ENCODE assay signal across 8 cellular contexts in genomic region chr22:50473855-50474671, GRCh38. TPM values are rescaled to one million over a fixed set of nuclear protein-coding genes. Genes with fewer than 3 reads are reported as not detected.
DNase-seq lines count a peak whose midpoint lies in the region; ATAC-seq and TF ChIP-seq lines count a peak whose summit lies in the region.

No MANE protein-coding gene starts in this region.

- no peak for TF ChIP-seq CTCF in Calu3 (IDR thresholded peaks at IDR 0.05; ENCODE audit: unreplicated experiment)

- H3K27ac ChIP-seq in skin epidermis, result peak overlapping the region; percentile 43 to 97 (median 88)

- no peaks in the 10 kb centered on the region for H3K9me3 ChIP-seq in iPS-15b (ENCODE audit: control insufficient read depth, insufficient read depth, low read length)

- DNase-seq in Calu3 (peak; percentile 44), LHCN-M2 (ENCODE audit: low read depth) (peak; percentile 29), SIG-M5 (lab: John Stamatoyannopoulos, UW) (no peak), medulla oblongata (ENCODE audit: extremely low spot score) (no peak)
- peak; percentile 67 for DNase-seq in activated naive CD8-positive, alpha-beta T cell treated with anti-CD3 and anti-CD28 coated beads, Interleukin-2, amount 10 ng/mL, durations not matched to agents 7 days and 5 days

- intact Hi-C loops in Calu3 (cut with micrococcal nuclease; ENCODE audit: unreplicated experiment), result no loop called here

- H3K4me1 ChIP-seq in iPS-15b (ENCODE audit: control insufficient read depth, insufficient read depth, low read length), result peaks cover 12% of the 10 kb centered on the region

- peaks cover under 1% of the 10 kb centered on the region for H3K27me3 Mint-ChIP-seq in Calu3 (ENCODE audit: unreplicated experiment)
- peaks cover 3% of the 10 kb centered on the region for H3K27me3 Mint-ChIP-seq in activated naive CD8-positive, alpha-beta T cell treated with anti-CD3 and anti-CD28 coated beads, Interleukin-2, amount 10 ng/mL, durations not matched to agents 7 days and 5 days

- CTCF ChIA-PET in Calu3 (lab: Charles Lee), result interaction anchor here (1.0 to 1.7 kb wide), 3 partner anchors 14 to 86 kb away, joined by 3 to 5 read pairs (median 4); no protein-coding TSS in a partner anchor

- H3K36me3 Mint-ChIP-seq in Calu3 (ENCODE audit: insufficient read depth, unreplicated experiment), result peaks cover 58% of the 10 kb centered on the region
- peaks cover 6% of the 10 kb centered on the region for H3K36me3 Mint-ChIP-seq in activated naive CD8-positive, alpha-beta T cell treated with anti-CD3 and anti-CD28 coated beads, Interleukin-2, amount 10 ng/mL, durations not matched to agents 7 days and 5 days

- H3K36me3 ChIP-seq in iPS-15b (ENCODE audit: control insufficient read depth, insufficient read depth, low read length), result peaks cover 14% of the 10 kb centered on the region

- POLR2A ChIA-PET in activated naive CD8-positive, alpha-beta T cell treated with anti-CD3 and anti-CD28 coated beads, Interleukin-2, amount 10 ng/mL, durations not matched to agents 7 days and 5 days (lab: Charles Lee), result interaction anchor here (0.7 to 2.3 kb wide), 9 partner anchors 8 to 53 kb away, joined by 3 to 12 read pairs (median 4); partner anchors contain the start of genes ADM2, LMF2, NCAPH2 and SCO2

- no peak for ATAC-seq in activated naive CD8-positive, alpha-beta T cell treated with anti-CD3 and anti-CD28 coated beads, Interleukin-2, amount 10 ng/mL, durations not matched to agents 7 days and 5 days (ENCODE audit: low read depth)
- ATAC-seq in GM21367 (IDR thresholded peaks at IDR 0.05; ENCODE audit: unreplicated experiment), result no peak

- H3K4me3 Mint-ChIP-seq in Calu3 (ENCODE audit: low read depth, unreplicated experiment), result peak overlapping the region; percentile 85
- peak overlapping the region; percentile 87 for H3K4me3 Mint-ChIP-seq in activated naive CD8-positive, alpha-beta T cell treated with anti-CD3 and anti-CD28 coated beads, Interleukin-2, amount 10 ng/mL, durations not matched to agents 7 days and 5 days

- no peaks in the 10 kb centered on the region for H3K27me3 ChIP-seq in iPS-15b (ENCODE audit: control insufficient read depth, insufficient read depth, low read length)

- H3K9me3 Mint-ChIP-seq in Calu3 (ENCODE audit: low read depth, unreplicated experiment), result no peaks in the 10 kb centered on the region
- no peaks in the 10 kb centered on the region for H3K9me3 Mint-ChIP-seq in activated naive CD8-positive, alpha-beta T cell treated with anti-CD3 and anti-CD28 coated beads, Interleukin-2, amount 10 ng/mL, durations not matched to agents 7 days and 5 days

- peak overlapping the region; percentile 57 for H3K27ac Mint-ChIP-seq in Calu3 (ENCODE audit: unreplicated experiment)
- H3K27ac Mint-ChIP-seq in activated naive CD8-positive, alpha-beta T cell treated with anti-CD3 and anti-CD28 coated beads, Interleukin-2, amount 10 ng/mL, durations not matched to agents 7 days and 5 days, result peak overlapping the region; percentile 92

- peak overlapping the region; percentile 41 for H3K9ac ChIP-seq in iPS-15b (ENCODE audit: low read depth, low read length)

- H3K4me3 ChIP-seq in iPS-15b (ENCODE audit: low read depth, low read length) (peak overlapping the region; percentile 60), skin epidermis (peak overlapping the region; percentile 49 to 94 (median 93))

- peaks cover 42% of the 10 kb centered on the region for H3K4me1 Mint-ChIP-seq in Calu3 (ENCODE audit: low read depth, unreplicated experiment)
- H3K4me1 Mint-ChIP-seq in activated naive CD8-positive, alpha-beta T cell treated with anti-CD3 and anti-CD28 coated beads, Interleukin-2, amount 10 ng/mL, durations not matched to agents 7 days and 5 days, result peaks cover 43% of the 10 kb centered on the region

- no TSS peak for BruUV-seq in Calu3 (replicated peaks; lab: Mats Ljungman, UMichigan)

RNA-seq across cellular contexts. Expression of gene SBF1, which starts 0.8 kb away (rescaled TPM):
- total RNA-seq in Calu3 (2022) (102 and 104 TPM in 2 replicates), LHCN-M2 (2014; rRNA removed) (69.2 and 76.2 TPM in 2 replicates)
- polyA plus RNA-seq in LHCN-M2 (2012), result 53.1 TPM
- 100 to 1,000 TPM; 211 to 221 TPM for total RNA-seq in activated naive CD8-positive, alpha-beta T cell treated with anti-CD3 and anti-CD28 coated beads, Interleukin-2, amount 10 ng/mL, durations not matched to agents 7 days and 5 days

RNA-seq across cellular contexts. Expression of gene ADM2, which starts 7.3 kb away (rescaled TPM):
- total RNA-seq in Calu3 (2022) (10.2 and 13.6 TPM in 2 replicates), LHCN-M2 (2014; rRNA removed) (not detected in 2 replicates)
- polyA plus RNA-seq in LHCN-M2 (2012), result 0.10 TPM
- 1 to 10 TPM; 6.5 to 6.7 TPM for total RNA-seq in activated naive CD8-positive, alpha-beta T cell treated with anti-CD3 and anti-CD28 coated beads, Interleukin-2, amount 10 ng/mL, durations not matched to agents 7 days and 5 days

RNA-seq across cellular contexts. Expression of gene MIOX, which starts 12.6 kb away (rescaled TPM):
- total RNA-seq in Calu3 (2022) (0.45 TPM in 1 of 2 replicates, not detected in the other), LHCN-M2 (2014; rRNA removed) (not detected in 2 replicates)
- not detected for polyA plus RNA-seq in LHCN-M2 (2012)
- total RNA-seq in activated naive CD8-positive, alpha-beta T cell treated with anti-CD3 and anti-CD28 coated beads, Interleukin-2, amount 10 ng/mL, durations not matched to agents 7 days and 5 days, result not detected

RNA-seq across cellular contexts. Expression of gene LMF2, which starts 33.4 kb away (rescaled TPM):
- total RNA-seq in Calu3 (2022), result 85.2 and 87.1 TPM in 2 replicates
- total RNA-seq in LHCN-M2 (2014; rRNA removed), result 87.5 and 98.3 TPM in 2 replicates
- polyA plus RNA-seq in LHCN-M2 (2012), result 64.6 TPM
- 100 to 1,000 TPM; 128 to 141 TPM for total RNA-seq in activated naive CD8-positive, alpha-beta T cell treated with anti-CD3 and anti-CD28 coated beads, Interleukin-2, amount 10 ng/mL, durations not matched to agents 7 days and 5 days

RNA-seq across cellular contexts. Expression of gene NCAPH2, which starts 34.0 kb away (rescaled TPM):
- 73.2 and 92.0 TPM in 2 replicates for total RNA-seq in Calu3 (2022)
- total RNA-seq in LHCN-M2 (2014; rRNA removed), result 72.1 and 75.2 TPM in 2 replicates
- polyA plus RNA-seq in LHCN-M2 (2012), result 42.1 TPM
- 100 to 1,000 TPM; 126 TPM for total RNA-seq in activated naive CD8-positive, alpha-beta T cell treated with anti-CD3 and anti-CD28 coated beads, Interleukin-2, amount 10 ng/mL, durations not matched to agents 7 days and 5 days

Comparison
In these comparisons a context has a peak if more than half of its experiments do, and no peak if none do; other contexts are left out.
1. DNase-seq: peak in Calu3 (single experiment), LHCN-M2 (single experiment) and activated naive CD8-positive, alpha-beta T cell treated with anti-CD3 and anti-CD28 coated beads, Interleukin-2, amount 10 ng/mL, durations not matched to agents 7 days and 5 days (single experiment); none in SIG-M5 (single experiment) and medulla oblongata (single experiment).